In the genomic region with DNA sequence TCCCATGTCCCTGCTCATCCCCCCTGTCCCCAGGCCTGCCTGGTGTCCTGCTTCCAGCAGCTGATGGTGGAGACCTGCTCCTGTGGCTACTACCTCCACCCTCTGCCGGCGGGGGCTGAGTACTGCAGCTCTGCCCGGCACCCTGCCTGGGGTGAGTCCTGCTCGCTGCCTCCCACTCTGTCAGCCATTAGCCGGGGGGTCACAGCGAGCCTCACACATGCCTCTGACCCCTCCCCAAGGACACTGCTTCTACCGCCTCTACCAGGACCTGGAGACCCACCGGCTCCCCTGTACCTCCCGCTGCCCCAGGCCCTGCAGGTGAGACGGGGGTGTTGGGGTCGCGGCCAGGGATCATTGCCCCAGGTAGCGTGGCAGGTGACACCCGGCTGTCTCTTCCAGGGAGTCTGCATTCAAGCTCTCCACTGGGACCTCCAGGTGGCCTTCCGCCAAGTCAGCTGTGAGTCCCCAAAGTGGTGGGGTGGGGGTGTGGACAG, we compare ENCODE assay signal across 8 cellular contexts. TPM values are rescaled to one million over a fixed set of nuclear protein-coding genes. Genes with fewer than 3 reads are reported as not detected.
DNase-seq lines count a peak whose midpoint lies in the region; ATAC-seq, FAIRE-seq and TF ChIP-seq lines count a peak whose summit lies in the region.

No MANE protein-coding gene starts in this region.

- H3K27ac ChIP-seq in cardiac muscle cell (no peak overlapping the region), spleen (no peak overlapping the region)

- WGBS in spleen, 5 donors, result 24 to 71% (median 57%) methylated on average over 5 to 15 of the region's 15 CpGs

- no peak for ATAC-seq in HG03159 (IDR thresholded peaks at IDR 0.05; ENCODE audit: unreplicated experiment)
- no peak for ATAC-seq in HG02885 (IDR thresholded peaks at IDR 0.05; ENCODE audit: poor library complexity, unreplicated experiment)

- TF ChIP-seq POLR2A in spleen (IDR thresholded peaks at IDR 0.05), result no peak

- H3K27me3 ChIP-seq in cardiac muscle cell (no peaks in the 10 kb centered on the region), spleen (replicated peaks in 1 of 7) (peaks cover 0 to 27% (median 0%) of the 10 kb centered on the region in 7 donors)

- H3K4me3 ChIP-seq in cardiac muscle cell (no peak overlapping the region), spleen (no peak overlapping the region)

- peak; percentile 60 for DNase-seq in ACHN
- DNase-seq in GM18507 (ENCODE audit: extremely low spot score, insufficient read length, low read depth), result peak; percentile 67
- DNase-seq in RPMI7951 (ENCODE audit: low read depth), result peak; percentile 49
- peak; percentile 35 for DNase-seq in activated gamma-delta T cell treated with anti-CD3 and anti-CD28 coated beads, Interleukin-2, amount 50 U/mL, for 16 hours (ENCODE audit: low read depth)
- peak; percentile 55 to 56 for DNase-seq in cardiac muscle cell (ENCODE audit: low read depth in 1 of 2, low spot score in 1 of 2)
- DNase-seq in spleen, result peak; percentile 91

- peak; percentile 53 for TF ChIP-seq CTCF in cardiac muscle cell (IDR thresholded peaks at IDR 0.05; ENCODE audit: low read depth, low read length)
- peak; percentile 47 to 81 (median 70) for TF ChIP-seq CTCF in spleen (IDR thresholded peaks at IDR 0.05 in 8 of 11, conservative IDR thresholded peaks at IDR 0.05 in 3 of 11)

- H3K9me3 ChIP-seq in cardiac muscle cell (ENCODE audit: low read depth), result no peaks in the 10 kb centered on the region
- no peaks in the 10 kb centered on the region for H3K9me3 ChIP-seq in spleen

- intact Hi-C loops in spleen (cut with DNase I; ENCODE audit: low total_unique reads), result no loop called here

- peak; percentile 71 for FAIRE-seq in GM18507 (lab: Jason Lieb, UNC)

- in situ Hi-C loops in ACHN (cut with HindIII; ENCODE audit: low pct_ligation_motif_present, low pct_unique_long_range_greater_than_20kb, low sequenced_read_pairs), result no loop called here

- H3K4me1 ChIP-seq in cardiac muscle cell (ENCODE audit: low read depth) (no peaks in the 10 kb centered on the region), spleen (peaks cover 0 to 33% (median 14%) of the 10 kb centered on the region in 6 donors)

- H3K36me3 ChIP-seq in cardiac muscle cell (no peaks in the 10 kb centered on the region), spleen (peaks cover 0 to 27% (median 2%) of the 10 kb centered on the region in 6 donors)

RNA-seq across cellular contexts. Expression of a gene that starts 10.0 kb away (rescaled TPM):
- total RNA-seq in RPMI7951 (2014; rRNA removed; shearing (Covaris generic)), result 0.39 and 0.84 TPM in 2 replicates
- 13.0 and 26.5 TPM in 2 replicates for total RNA-seq in cardiac muscle cell
- polyA plus RNA-seq in cardiac muscle cell, result 7.5 and 11.0 TPM in 2 replicates
- total RNA-seq in spleen, result 10 to 100 TPM in 1 of 7 donors, 1 to 10 TPM in 6; 2.5 to 10.5 (median 3.4) TPM
- 10 to 100 TPM in 2 of 3 donors, 1 to 10 TPM in 1; 3.7 to 16.9 (median 11.9) TPM for polyA plus RNA-seq in spleen

RNA-seq across cellular contexts. Expression of a gene that starts 16.6 kb away (rescaled TPM):
- total RNA-seq in RPMI7951 (2014; rRNA removed; shearing (Covaris generic)), result 54.3 and 61.9 TPM in 2 replicates
- total RNA-seq in cardiac muscle cell, result 64.2 and 70.5 TPM in 2 replicates
- polyA plus RNA-seq in cardiac muscle cell, result 87.3 and 93.1 TPM in 2 replicates
- total RNA-seq in spleen, result 10 to 100 TPM; 39.1 to 69.7 (median 56.5) TPM
- 10 to 100 TPM; 39.2 to 66.9 (median 54.0) TPM for polyA plus RNA-seq in spleen

RNA-seq across cellular contexts. Expression of a gene that starts 17.4 kb away (rescaled TPM):
- 10.3 and 19.1 TPM in 2 replicates for total RNA-seq in RPMI7951 (2014; rRNA removed; shearing (Covaris generic))
- 59.1 and 61.4 TPM in 2 replicates for total RNA-seq in cardiac muscle cell
- 45.7 and 63.6 TPM in 2 replicates for polyA plus RNA-seq in cardiac muscle cell
- total RNA-seq in spleen, result 10 to 100 TPM; 33.0 to 62.3 (median 41.7) TPM
- polyA plus RNA-seq in spleen, result 10 to 100 TPM; 12.6 to 89.7 (median 32.6) TPM

RNA-seq across cellular contexts. Expression of a gene that starts 18.1 kb away (rescaled TPM):
- total RNA-seq in RPMI7951 (2014; rRNA removed; shearing (Covaris generic)), result 15.7 and 27.4 TPM in 2 replicates
- total RNA-seq in cardiac muscle cell (22.1 and 25.0 TPM in 2 replicates), spleen (10 to 100 TPM; 11.4 to 22.9 (median 13.9) TPM)
- polyA plus RNA-seq in cardiac muscle cell (17.4 and 18.7 TPM in 2 replicates), spleen (10 to 100 TPM in 2 of 3 donors, 1 to 10 TPM in 1; 9.8 to 17.8 (median 10.5) TPM)

RNA-seq across cellular contexts. Expression of a gene that starts 34.2 kb away (rescaled TPM):
- 62.6 and 75.4 TPM in 2 replicates for total RNA-seq in RPMI7951 (2014; rRNA removed; shearing (Covaris generic))
- total RNA-seq in cardiac muscle cell (100.0 and 124 TPM in 2 replicates), spleen (100 to 1,000 TPM in 4 of 7 donors, 10 to 100 TPM in 3; 89.2 to 114 (median 100) TPM)
- polyA plus RNA-seq in cardiac muscle cell (75.8 and 86.4 TPM in 2 replicates), spleen (100 to 1,000 TPM; 106 to 203 (median 202) TPM)

Comparison
In these comparisons a context has a peak if more than half of its experiments do, and no peak if none do; other contexts are left out.
1. DNase-seq: peak in every context shown above with its lines; median percentile 91 in spleen; 67 in GM18507; 60 in ACHN; 56 in cardiac muscle cell; 49 in RPMI7951; 35 in activated gamma-delta T cell treated with anti-CD3 and anti-CD28 coated beads, Interleukin-2, amount 50 U/mL, for 16 hours.